In genomic region chr13:76878043-76878442, GRCh38 we compare ENCODE assay signal across 17 cellular contexts. TPM values are rescaled to one million over a fixed set of nuclear protein-coding genes. Genes with fewer than 3 reads are reported as not detected.
DNase-seq lines count a peak whose midpoint lies in the region; ATAC-seq and TF ChIP-seq lines count a peak whose summit lies in the region.
"Had no signal": no experiment of that assay in that cellular context is flagged by ENCODE, and none has a peak within 500 bp of the region (broad histone marks: within the 10 kb centered on the region; RNA-seq: fewer than 3 reads in every experiment).

No MANE protein-coding gene starts in this region.

- H2BK5ac ChIP-seq in mesenchymal stem cell (ENCODE audit: low read depth, low read length, poor library complexity, severe bottlenecking), result no peak overlapping the region

- H4K8ac ChIP-seq in mesenchymal stem cell (ENCODE audit: low read length), result no peak overlapping the region

- H3K27me3 ChIP-seq in heart left ventricle (no peaks in the 10 kb centered on the region), mesenchymal stem cell (ENCODE audit: control insufficient read depth in 1 of 2, insufficient read depth in 1 of 2, low read length in 2 of 2) (no peaks in the 10 kb centered on the region)

- H4K91ac ChIP-seq in mesenchymal stem cell (ENCODE audit: low read length), result peak overlapping the region; percentile 50

- peak overlapping the region; percentile 34 for H2BK120ac ChIP-seq in mesenchymal stem cell (ENCODE audit: low read depth, low read length)

- H3K4me1 ChIP-seq in heart left ventricle, result peaks cover 0 to 62% (median 19%) of the 10 kb centered on the region in 12 donors
- H3K4me1 ChIP-seq in mesenchymal stem cell (ENCODE audit: control insufficient read depth, insufficient read depth, low read depth, low read length), result no peaks in the 10 kb centered on the region

- no peak for TF ChIP-seq CTCF in heart left ventricle (IDR thresholded peaks at IDR 0.05)

- H3K14ac ChIP-seq in mesenchymal stem cell (ENCODE audit: low read length in 2 of 2), result no peak overlapping the region

- no peak overlapping the region for H3K4me2 ChIP-seq in mesenchymal stem cell (ENCODE audit: low read length, poor library complexity, severe bottlenecking)
- H3K4me2 ChIP-seq: KMS-11 had no signal

- no peak overlapping the region for H2AFZ ChIP-seq in mesenchymal stem cell (ENCODE audit: low read depth, low read length)

- H3K36me3 ChIP-seq in heart left ventricle (no peaks in the 10 kb centered on the region), mesenchymal stem cell (ENCODE audit: control insufficient read depth in 1 of 2, insufficient read depth in 2 of 2, low read depth in 1 of 2, low read length in 2 of 2) (peaks cover 0 to 16% of the 10 kb centered on the region in 2 experiments)

- H2AK5ac ChIP-seq in mesenchymal stem cell (ENCODE audit: low read length, severe bottlenecking), result no peak overlapping the region

- ATAC-seq in heart left ventricle, result no peak
- ATAC-seq in Right ventricle myocardium inferior, result no peak
- ATAC-seq in stimulated activated naive CD8-positive, alpha-beta T cell treated with anti-CD3 and anti-CD28 coated beads, Interleukin-15, Interleukin-2, amounts not matched to agents 100 U/mL and 50 U/mL, for 24 hours, result no peak
- no peak for ATAC-seq in GM18505 (IDR thresholded peaks at IDR 0.05; ENCODE audit: unreplicated experiment)
- no peak for ATAC-seq in HG03521 (IDR thresholded peaks at IDR 0.05; ENCODE audit: unreplicated experiment)
- ATAC-seq: HepG2, Panc1 had no signal

- TF ChIP-seq POLR2A in heart left ventricle (IDR thresholded peaks at IDR 0.05) (no peak), GM18505 (IDR thresholded peaks at IDR 0.05; ENCODE audit: borderline replicate concordance, extremely low read depth, insufficient read depth, insufficient read length) (no peak)

- H3K4me3 ChIP-seq in heart left ventricle (no peak overlapping the region), mesenchymal stem cell (ENCODE audit: insufficient read depth in 1 of 2, low read depth in 1 of 2, low read length in 2 of 2) (no peak overlapping the region)

- no peak overlapping the region for H3K23ac ChIP-seq in mesenchymal stem cell (ENCODE audit: low read length in 2 of 2)

- peak overlapping the region in 1 of 2 experiments; percentile 76 for H2BK12ac ChIP-seq in mesenchymal stem cell (ENCODE audit: low read length in 2 of 2)

- H3K18ac ChIP-seq in mesenchymal stem cell (ENCODE audit: low read depth in 1 of 2, low read length in 2 of 2), result peak overlapping the region in 1 of 2 experiments; percentile 54

- no peaks in the 10 kb centered on the region for H3K79me1 ChIP-seq in mesenchymal stem cell (replicated peaks; ENCODE audit: low read length, poor library complexity, severe bottlenecking)

- intact Hi-C loops in heart left ventricle (cut with DNase I) (no loop called here), Right ventricle myocardium inferior (cut with DNase I) (no loop called here)

- WGBS in heart left ventricle, 4 donors, result 79 to 84% (median 83%) methylated on average over 3 of the region's 3 CpGs
- 100% methylated on average over 1 of the region's 3 CpGs for WGBS in mesenchymal stem cell

- no peaks in the 10 kb centered on the region for H3K9me3 ChIP-seq in heart left ventricle
- H3K9me3 ChIP-seq in mesenchymal stem cell (ENCODE audit: control insufficient read depth, low read length), result no peaks in the 10 kb centered on the region

- DNase-seq in heart left ventricle, result no peak
- no peak for DNase-seq in Right ventricle myocardium inferior (ENCODE audit: missing footprints)
- no peak for DNase-seq in caudate nucleus (lab: John Stamatoyannopoulos, UW)
- DNase-seq in mesenchymal stem cell, result no peak
- DNase-seq in stimulated activated naive CD8-positive, alpha-beta T cell treated with anti-CD3 and anti-CD28 coated beads, Interleukin-15, Interleukin-2, amounts not matched to agents 100 U/mL and 50 U/mL, for 24 hours, result no peak
- DNase-seq in HuH-7 (ENCODE audit: low spot score), result no peak
- DNase-seq: DMS79 treated with DMSO at 0.1 percent for 48 hours, HFFc6, NCI-H1092, NCI-H146, NCI-H2081, NCI-H524 treated with DMSO at 0.1 percent for 48 hours had no signal

- H2BK15ac ChIP-seq in mesenchymal stem cell (ENCODE audit: low read depth, poor library complexity, severe bottlenecking), result no peak overlapping the region

- no peak overlapping the region for H3K9ac ChIP-seq in mesenchymal stem cell (ENCODE audit: low read length)
- H3K9ac ChIP-seq: KMS-11 had no signal

- no peak overlapping the region for H3K4ac ChIP-seq in mesenchymal stem cell (ENCODE audit: low read depth in 1 of 2, low read length in 2 of 2)

- H3K27ac ChIP-seq in heart left ventricle (peak overlapping the region in 7 of 12 donors; percentile 62 to 93 (median 77)), caudate nucleus (ENCODE audit: low read depth, low read length) (peak overlapping the region; percentile 1), mesenchymal stem cell (ENCODE audit: low read length, poor library complexity, severe bottlenecking) (no peak overlapping the region)
- H3K27ac ChIP-seq: KMS-11 had no signal

RNA-seq across cellular contexts. Expression of gene KCTD12, which starts 8.2 kb away (rescaled TPM):
- total RNA-seq in heart left ventricle, result 10 to 100 TPM; 29.5 to 84.4 (median 44.1) TPM
- polyA plus RNA-seq in heart left ventricle, result 10 to 100 TPM; 10.1 to 21.7 TPM
- 42.8 TPM for total RNA-seq in Right ventricle myocardium inferior
- 51.9 TPM for polyA plus RNA-seq in mesenchymal stem cell (2013, experiment 1 of 2)
- polyA plus RNA-seq in mesenchymal stem cell (2013, experiment 2 of 2), result 53.8 TPM
- total RNA-seq: HepG2 had no signal
- polyA plus RNA-seq: HepG2 had no signal
